ENCODE assay signal across 8 cellular contexts in the genomic region with DNA sequence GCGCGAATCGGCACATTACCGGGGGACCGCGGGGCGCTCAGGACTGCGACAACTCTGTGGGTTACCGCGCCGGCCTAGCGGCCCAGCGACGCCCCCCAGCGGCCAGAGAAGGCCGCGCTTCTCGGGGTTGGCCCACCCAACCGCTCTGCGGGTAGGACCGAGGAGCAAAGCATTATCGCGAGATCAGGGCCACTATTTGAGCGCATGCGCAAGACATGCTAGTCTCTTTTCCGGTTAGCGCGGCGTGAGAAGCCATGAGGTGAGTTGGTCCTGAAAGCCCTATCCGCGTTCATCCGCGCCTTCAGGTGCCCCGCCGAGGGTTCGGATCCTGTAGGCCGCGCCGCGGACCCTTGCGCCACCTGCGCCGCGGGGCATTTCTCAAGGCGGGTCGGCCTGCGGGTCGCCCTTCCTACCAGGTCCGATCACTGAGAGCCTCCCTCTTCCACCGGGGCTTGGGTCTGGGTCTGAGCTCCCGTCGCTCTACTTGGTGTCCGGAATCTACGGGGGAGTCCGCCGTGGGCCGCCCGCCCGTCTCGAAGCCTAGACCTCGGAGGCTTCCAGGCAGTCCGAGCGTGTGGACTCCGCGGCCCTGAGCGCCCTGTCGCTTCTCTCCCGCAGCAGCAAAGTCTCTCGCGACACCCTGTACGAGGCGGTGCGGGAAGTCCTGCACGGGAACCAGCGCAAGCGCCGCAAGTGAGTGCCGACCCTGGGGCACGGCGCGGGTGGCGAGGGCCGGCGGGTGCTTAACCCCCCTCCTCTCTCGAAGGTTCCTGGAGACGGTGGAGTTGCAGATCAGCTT. TPM values are rescaled to one million over a fixed set of nuclear protein-coding genes. Genes with fewer than 3 reads are reported as not detected.
DNase-seq lines count a peak whose midpoint lies in the region; ATAC-seq and TF ChIP-seq lines count a peak whose summit lies in the region.

A gene (plus strand): TSS at position 221 of the 799 bp plus-strand sequence. CDS start 34 bp downstream, at position 255.

- H3K27ac ChIP-seq in ACC112 (ENCODE audit: low read depth, low read length) (peak within 1 kb of the TSS; percentile 78), VCaP (peak within 1 kb of the TSS; percentile 96), breast epithelium (peak within 1 kb of the TSS; percentile 87 to 89), smooth muscle cell (ENCODE audit: low read depth) (peak within 1 kb of the TSS; percentile 95)

- peaks cover 32% of the 10 kb centered on the region for H3F3A ChIP-seq in smooth muscle cell (ENCODE audit: low read depth)

- peaks cover 40% of the 10 kb centered on the region for H3K79me2 ChIP-seq in ACC112 (ENCODE audit: control insufficient read depth, insufficient read depth, low read length, unreplicated experiment)
- peaks cover 27% of the 10 kb centered on the region for H3K79me2 ChIP-seq in smooth muscle cell (ENCODE audit: low read depth)

- H3K9me3 ChIP-seq in breast epithelium: no peaks in the 10 kb centered on the region
- H3K9me3 ChIP-seq in smooth muscle cell (replicated peaks; ENCODE audit: low read depth): no peaks in the 10 kb centered on the region

- peak; percentile 71 for ATAC-seq in GM18861 (IDR thresholded peaks at IDR 0.05; ENCODE audit: unreplicated experiment)
- ATAC-seq in HG03097 (IDR thresholded peaks at IDR 0.05; ENCODE audit: low FRiP score, unreplicated experiment): peak; percentile 74

- peak within 1 kb of the TSS; percentile 19 for H2AFZ ChIP-seq in ACC112 (ENCODE audit: low read length, unreplicated experiment)
- H2AFZ ChIP-seq in smooth muscle cell (ENCODE audit: low read depth): peak within 1 kb of the TSS; percentile 79

- DNase-seq in NCI-H2196 (lab: John Stamatoyannopoulos, UW; ENCODE audit: unreplicated experiment) (peak; percentile 97), breast epithelium (ENCODE audit: low spot score in 2 of 2) (peak; percentile 95 to 97), iPS-NIHi11 (ENCODE audit: low spot score) (peak; percentile 94), smooth muscle cell (lab: John Stamatoyannopoulos, UW; ENCODE audit: unreplicated experiment) (peak; percentile 83)

- H3K9ac ChIP-seq in smooth muscle cell (ENCODE audit: low read depth): peak within 1 kb of the TSS; percentile 97

- TF ChIP-seq POLR2A in breast epithelium (IDR thresholded peaks at IDR 0.05): peak; percentile 78

- TF ChIP-seq CTCF in VCaP (conservative IDR thresholded peaks at IDR 0.05): peak; percentile 94
- TF ChIP-seq CTCF in breast epithelium (IDR thresholded peaks at IDR 0.05): peak; percentile 92 to 97 (median 97)
- peak; percentile 95 for TF ChIP-seq CTCF in smooth muscle cell (IDR thresholded peaks at IDR 0.05; ENCODE audit: borderline replicate concordance, insufficient read depth, poor library complexity, severe bottlenecking)

- peak within 1 kb of the TSS; percentile 99 for H3K4me3 ChIP-seq in ACC112 (ENCODE audit: low read depth, low read length)
- H3K4me3 ChIP-seq in breast epithelium: peak within 1 kb of the TSS; percentile 64 to 90 (median 89)
- peak within 1 kb of the TSS; percentile 90 for H3K4me3 ChIP-seq in smooth muscle cell

- peaks cover 50% of the 10 kb centered on the region for H4K20me1 ChIP-seq in smooth muscle cell (ENCODE audit: low read depth)

- intact Hi-C loops in breast epithelium (cut with DNase I; ENCODE audit: low total_unique reads): loop anchor here (5.0 kb wide), 1 partner anchor 126 kb away; a partner anchor contains a TSS

- no peaks in the 10 kb centered on the region for H3K27me3 ChIP-seq in ACC112 (ENCODE audit: insufficient read depth, low read length)
- no peaks in the 10 kb centered on the region for H3K27me3 ChIP-seq in breast epithelium
- no peaks in the 10 kb centered on the region for H3K27me3 ChIP-seq in smooth muscle cell (ENCODE audit: low read depth)

- WGBS in smooth muscle cell (ENCODE audit: low lambda C conversion rate): under 1% methylated on average over 84 of the region's 86 CpGs

- peak within 1 kb of the TSS; percentile 95 for H3K4me2 ChIP-seq in smooth muscle cell

- H3K4me1 ChIP-seq in ACC112 (ENCODE audit: control insufficient read depth, insufficient read depth, low read length, unreplicated experiment) (peaks cover 20% of the 10 kb centered on the region), breast epithelium (peaks cover 0 to 17% of the 10 kb centered on the region in 2 donors), smooth muscle cell (ENCODE audit: low read depth) (peaks cover 19% of the 10 kb centered on the region)

- H3K36me3 ChIP-seq in ACC112 (ENCODE audit: insufficient read depth, low read length) (peaks cover 35% of the 10 kb centered on the region), breast epithelium (no peaks in the 10 kb centered on the region), smooth muscle cell (ENCODE audit: low read depth) (no peaks in the 10 kb centered on the region)

RNA-seq across cellular contexts. Expression of the gene that starts here (rescaled TPM):
- 1,000 to 10,000 TPM; 1,177 to 2,549 (median 2,082) TPM for total RNA-seq in breast epithelium
- total RNA-seq in smooth muscle cell: 1,012 and 1,090 TPM in 2 replicates
- polyA plus RNA-seq in smooth muscle cell: 307 and 339 TPM in 2 replicates

Comparison
In these comparisons a context has a peak if more than half of its experiments do, and no peak if none do; other contexts are left out.
1. Peak in every context shown above with its lines: DNase-seq, ATAC-seq, H3K4me3 ChIP-seq and H3K27ac ChIP-seq.